Comparison of ENCODE assay signal across 8 cellular contexts in the genomic region with DNA sequence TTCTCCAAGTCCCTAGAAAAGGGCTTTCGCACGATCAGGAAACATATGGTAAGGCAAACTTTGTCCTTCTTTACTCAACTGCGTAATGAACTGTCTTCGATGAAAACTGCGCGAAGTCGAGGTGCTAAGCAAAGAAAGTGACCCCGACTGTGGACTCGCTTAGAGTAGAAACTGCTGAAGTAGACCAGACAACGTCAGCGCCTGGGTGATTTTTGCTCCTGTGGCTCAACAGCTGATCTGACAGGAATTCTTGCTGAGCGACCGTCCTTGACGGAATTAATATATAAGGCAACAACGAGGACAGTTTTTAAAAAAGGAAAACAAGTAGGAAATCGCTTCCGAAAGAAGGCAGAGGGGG. TPM values are rescaled to one million over a fixed set of nuclear protein-coding genes. Genes with fewer than 3 reads are reported as not detected.
DNase-seq lines count a peak whose midpoint lies in the region; ATAC-seq and TF ChIP-seq lines count a peak whose summit lies in the region.

No MANE protein-coding gene starts in this region.

- no peak for TF ChIP-seq POLR2A in prostate gland (IDR thresholded peaks at IDR 0.05)

- intact Hi-C loops in right cardiac atrium (cut with DNase I) = loop anchor here in 3 of 4 donors (5.0 to 10.0 kb wide), 3 partner anchors 88 to 131 kb away; partner anchors contain the start of gene APH1B (in 1 of the 3)
- intact Hi-C loops in prostate gland (cut with DNase I) = no loop called here

- peak; percentile 41 for DNase-seq in GM10266 (ENCODE audit: extremely low spot score)
- peak; percentile 67 for DNase-seq in NCI-H69 (lab: John Stamatoyannopoulos, UW)
- DNase-seq in astrocyte of the hippocampus (ENCODE audit: low read depth, low spot score) = peak; percentile 59
- peak in 1 of 3 donors; percentile 23 for DNase-seq in right cardiac atrium
- DNase-seq in prostate gland (ENCODE audit: low spot score) = peak; percentile 44
- no peak for DNase-seq in NCI-H128 (lab: John Stamatoyannopoulos, UW; ENCODE audit: unreplicated experiment)

- ATAC-seq in right cardiac atrium (peak; percentile 36 to 46), HG03097 (IDR thresholded peaks at IDR 0.05; ENCODE audit: low FRiP score, unreplicated experiment) (no peak)

- H3K27ac ChIP-seq in 22Rv1 (peak overlapping the region; percentile 90), right cardiac atrium (ENCODE audit: low read length) (peak overlapping the region; percentile 61), prostate gland (peak overlapping the region; percentile 94 to 95)

- H3K36me3 ChIP-seq in prostate gland = no peaks in the 10 kb centered on the region

- H3K27me3 ChIP-seq in right cardiac atrium (ENCODE audit: control insufficient read depth, insufficient read depth) (no peaks in the 10 kb centered on the region), prostate gland (replicated peaks; ENCODE audit: insufficient read depth) (no peaks in the 10 kb centered on the region)

- WGBS in right cardiac atrium = under 1% methylated on average over 17 of the region's 17 CpGs
- under 1% methylated on average over 17 of the region's 17 CpGs for WGBS in prostate gland

- H3K4me3 ChIP-seq in right cardiac atrium (ENCODE audit: low read length) (peak overlapping the region; percentile 45), prostate gland (peak overlapping the region; percentile 67 to 71)

- no peaks in the 10 kb centered on the region for H3K4me1 ChIP-seq in right cardiac atrium (ENCODE audit: control insufficient read depth, insufficient read depth, low read length)
- no peaks in the 10 kb centered on the region for H3K4me1 ChIP-seq in prostate gland (replicated peaks)

- TF ChIP-seq CTCF in 22Rv1 (IDR thresholded peaks at IDR 0.05) (no peak), GM10266 (IDR thresholded peaks at IDR 0.05; ENCODE audit: control insufficient read depth, insufficient read depth, low read depth, missing control alignments) (no peak), prostate gland (IDR thresholded peaks at IDR 0.05) (no peak)

- H3K9me3 ChIP-seq in right cardiac atrium (ENCODE audit: control insufficient read depth, low read length) (no peaks in the 10 kb centered on the region), prostate gland (no peaks in the 10 kb centered on the region)

RNA-seq across cellular contexts. Expression of gene RPS27L, which starts 0.6 kb away (rescaled TPM):
- total RNA-seq in right cardiac atrium (100 to 1,000 TPM; 142 to 188 (median 159) TPM), prostate gland (100 to 1,000 TPM in 1 of 2 donors, 10 to 100 TPM in 1; 49.2 to 102 TPM)
- 183 TPM for polyA plus RNA-seq in right cardiac atrium

RNA-seq across cellular contexts. Expression of gene RAB8B, which starts 32.7 kb away (rescaled TPM):
- 10 to 100 TPM; 16.1 to 21.5 (median 19.3) TPM for total RNA-seq in right cardiac atrium
- 7.2 TPM for polyA plus RNA-seq in right cardiac atrium
- 10 to 100 TPM; 18.5 to 29.2 TPM for total RNA-seq in prostate gland

RNA-seq across cellular contexts. Expression of gene LACTB, which starts 35.0 kb away (rescaled TPM):
- total RNA-seq in right cardiac atrium (10 to 100 TPM; 15.1 to 15.9 (median 15.8) TPM), prostate gland (10 to 100 TPM in 1 of 2 donors, 1 to 10 TPM in 1; 9.1 to 15.4 TPM)
- 23.4 TPM for polyA plus RNA-seq in right cardiac atrium
